Comparison of ENCODE assay signal across 2 cellular contexts in the genomic region with DNA sequence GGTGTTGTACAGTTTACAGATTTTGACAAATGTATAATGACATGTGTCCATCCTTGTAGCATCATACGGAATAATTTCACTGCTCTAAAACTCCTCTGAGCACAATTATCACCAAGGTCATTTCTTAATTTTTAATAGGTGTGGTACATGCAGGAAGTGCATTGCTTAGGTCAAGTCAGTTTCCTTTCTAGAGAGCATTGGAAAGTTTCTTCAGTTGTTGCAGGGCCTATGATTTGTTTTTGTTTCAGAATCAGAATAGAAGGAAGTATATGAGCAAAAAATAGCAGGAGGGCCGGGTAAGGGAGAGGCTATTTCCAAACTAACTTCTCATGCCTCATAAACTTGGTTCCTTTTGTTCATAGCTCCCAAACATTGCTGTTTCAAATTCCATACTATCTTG.
TF ChIP-seq lines count a peak whose summit lies in the region.

No MANE protein-coding gene starts in this region.

TF ChIP-seq in liver, 16 proteins besides CTCF, POLR2A, EP300 and RAD21:
- TF ChIP-seq HNF4A (conservative IDR thresholded peaks at IDR 0.05): no peak
- no peak for TF ChIP-seq RXRA (IDR thresholded peaks at IDR 0.05)
- TF ChIP-seq GABPA (IDR thresholded peaks at IDR 0.05 in 1 of 2, conservative IDR thresholded peaks at IDR 0.05 in 1 of 2): no peak
- TF ChIP-seq NR2F2 (IDR thresholded peaks at IDR 0.05): peak; percentile 55
- TF ChIP-seq, protein P1, sequence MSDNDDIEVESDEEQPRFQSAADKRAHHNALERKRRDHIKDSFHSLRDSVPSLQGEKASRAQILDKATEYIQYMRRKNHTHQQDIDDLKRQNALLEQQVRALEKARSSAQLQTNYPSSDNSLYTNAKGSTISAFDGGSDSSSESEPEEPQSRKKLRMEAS (IDR thresholded peaks at IDR 0.05): no peak
- no peak for TF ChIP-seq TAF1 (conservative IDR thresholded peaks at IDR 0.05)
- no peak for TF ChIP-seq YY1 (IDR thresholded peaks at IDR 0.05)

TF ChIP-seq in HepG2, 621 proteins besides CTCF, POLR2A, EP300 and RAD21:
- TF ChIP-seq ZNF629 (CRISPR knock-in tag; conservative IDR thresholded peaks at IDR 0.05) (no peak), BCL6 (CRISPR knock-in tag; IDR thresholded peaks at IDR 0.05) (no peak), BRD4 (CRISPR knock-in tag; IDR thresholded peaks at IDR 0.05) (no peak), ZNF180 (CRISPR knock-in tag; IDR thresholded peaks at IDR 0.05; ENCODE audit: borderline replicate concordance, low read depth) (no peak), ZNF460 (CRISPR knock-in tag; IDR thresholded peaks at IDR 0.05; ENCODE audit: borderline replicate concordance) (no peak), MXI1 (IDR thresholded peaks at IDR 0.05; ENCODE audit: borderline replicate concordance, low read depth, low read length) (no peak), RARG (CRISPR knock-in tag; IDR thresholded peaks at IDR 0.05; ENCODE audit: low read depth) (no peak), SP2 (CRISPR knock-in tag; IDR thresholded peaks at IDR 0.05) (no peak), HHEX (CRISPR knock-in tag; IDR thresholded peaks at IDR 0.05) (no peak)
- TF ChIP-seq, protein P2, sequence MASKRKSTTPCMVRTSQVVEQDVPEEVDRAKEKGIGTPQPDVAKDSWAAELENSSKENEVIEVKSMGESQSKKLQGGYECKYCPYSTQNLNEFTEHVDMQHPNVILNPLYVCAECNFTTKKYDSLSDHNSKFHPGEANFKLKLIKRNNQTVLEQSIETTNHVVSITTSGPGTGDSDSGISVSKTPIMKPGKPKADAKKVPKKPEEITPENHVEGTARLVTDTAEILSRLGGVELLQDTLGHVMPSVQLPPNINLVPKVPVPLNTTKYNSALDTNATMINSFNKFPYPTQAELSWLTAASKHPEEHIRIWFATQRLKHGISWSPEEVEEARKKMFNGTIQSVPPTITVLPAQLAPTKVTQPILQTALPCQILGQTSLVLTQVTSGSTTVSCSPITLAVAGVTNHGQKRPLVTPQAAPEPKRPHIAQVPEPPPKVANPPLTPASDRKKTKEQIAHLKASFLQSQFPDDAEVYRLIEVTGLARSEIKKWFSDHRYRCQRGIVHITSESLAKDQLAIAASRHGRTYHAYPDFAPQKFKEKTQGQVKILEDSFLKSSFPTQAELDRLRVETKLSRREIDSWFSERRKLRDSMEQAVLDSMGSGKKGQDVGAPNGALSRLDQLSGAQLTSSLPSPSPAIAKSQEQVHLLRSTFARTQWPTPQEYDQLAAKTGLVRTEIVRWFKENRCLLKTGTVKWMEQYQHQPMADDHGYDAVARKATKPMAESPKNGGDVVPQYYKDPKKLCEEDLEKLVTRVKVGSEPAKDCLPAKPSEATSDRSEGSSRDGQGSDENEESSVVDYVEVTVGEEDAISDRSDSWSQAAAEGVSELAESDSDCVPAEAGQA (IDR thresholded peaks at IDR 0.05; ENCODE audit: low read depth): no peak
- TF ChIP-seq, protein P2 (CRISPR knock-in tag; IDR thresholded peaks at IDR 0.05; ENCODE audit: borderline replicate concordance): no peak
- TF ChIP-seq, protein P3, sequence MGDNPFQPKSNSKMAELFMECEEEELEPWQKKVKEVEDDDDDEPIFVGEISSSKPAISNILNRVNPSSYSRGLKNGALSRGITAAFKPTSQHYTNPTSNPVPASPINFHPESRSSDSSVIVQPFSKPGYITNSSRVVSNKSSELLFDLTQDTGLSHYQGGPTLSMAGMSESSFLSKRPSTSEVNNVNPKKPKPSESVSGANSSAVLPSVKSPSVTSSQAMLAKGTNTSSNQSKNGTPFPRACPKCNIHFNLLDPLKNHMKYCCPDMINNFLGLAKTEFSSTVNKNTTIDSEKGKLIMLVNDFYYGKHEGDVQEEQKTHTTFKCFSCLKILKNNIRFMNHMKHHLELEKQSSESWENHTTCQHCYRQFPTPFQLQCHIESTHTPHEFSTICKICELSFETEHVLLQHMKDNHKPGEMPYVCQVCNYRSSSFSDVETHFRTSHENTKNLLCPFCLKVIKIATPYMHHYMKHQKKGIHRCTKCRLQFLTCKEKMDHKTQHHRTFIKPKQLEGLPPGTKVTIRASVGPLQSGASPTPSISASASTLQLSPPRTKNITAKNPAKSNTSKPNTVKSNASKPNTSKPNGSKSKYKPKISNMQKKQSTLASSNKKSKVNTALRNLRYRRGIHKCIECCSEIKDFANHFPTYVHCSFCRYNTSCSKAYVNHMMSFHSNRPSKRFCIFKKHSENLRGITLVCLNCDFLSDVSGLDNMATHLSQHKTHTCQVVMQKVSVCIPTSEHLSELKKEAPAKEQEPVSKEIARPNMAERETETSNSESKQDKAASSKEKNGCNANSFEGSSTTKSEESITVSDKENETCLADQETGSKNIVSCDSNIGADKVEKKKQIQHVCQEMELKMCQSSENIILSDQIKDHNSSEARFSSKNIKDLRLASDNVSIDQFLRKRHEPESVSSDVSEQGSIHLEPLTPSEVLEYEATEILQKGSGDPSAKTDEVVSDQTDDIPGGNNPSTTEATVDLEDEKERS (CRISPR knock-in tag; IDR thresholded peaks at IDR 0.05): no peak
